Comparison of ENCODE assay signal across 10 cellular contexts in genomic region chr1:43532716-43533115, GRCh38. TPM values are rescaled to one million over a fixed set of nuclear protein-coding genes. Genes with fewer than 3 reads are reported as not detected.
DNase-seq lines count a peak whose midpoint lies in the region; ATAC-seq and TF ChIP-seq lines count a peak whose summit lies in the region.
"Had no signal": no experiment of that assay in that cellular context is flagged by ENCODE, and none has a peak within 500 bp of the region (broad histone marks: within the 10 kb centered on the region; RNA-seq: fewer than 3 reads in every experiment).

No MANE protein-coding gene starts in this region.

- peaks cover 2% of the 10 kb centered on the region for H3K36me3 Mint-ChIP-seq in T-helper 2 cell treated with Interferon-gamma antibody and Interleukin-4, amounts not matched to agents 5 μg/mL and 100 μg/mL, for 36 hours (ENCODE audit: low read depth)

- intact Hi-C loops in ascending aorta (cut with DNase I) = loop anchor here (5.0 to 10.0 kb wide), 3 partner anchors 175 to 502 kb away; partner anchors contain the start of genes CDC20, SLC6A9 and ST3GAL3
- intact Hi-C loops in lower lobe of right lung (cut with DNase I) = no loop called here
- intact Hi-C loops in adrenal gland (cut with DNase I) = loop anchor here in 1 of 2 donors (5.0 to 10.0 kb wide), 2 partner anchors 120 to 402 kb away; partner anchors contain the start of genes ARTN and KDM4A
- intact Hi-C loops in right cardiac atrium (cut with DNase I) = loop anchor here in 1 of 4 donors (10.0 kb wide), 1 partner anchor 112 kb away; no protein-coding TSS in a partner anchor

- H3K27me3 Mint-ChIP-seq in T-helper 2 cell treated with Interferon-gamma antibody and Interleukin-4, amounts not matched to agents 5 μg/mL and 100 μg/mL, for 36 hours (ENCODE audit: low read depth) = peaks cover 45% of the 10 kb centered on the region

- TF ChIP-seq POLR2A in adrenal gland (IDR thresholded peaks at IDR 0.05) = no peak

- peak overlapping the region; percentile 62 to 77 for H3K27ac ChIP-seq in ascending aorta
- peak overlapping the region; percentile 56 for H3K27ac ChIP-seq in lower lobe of right lung
- H3K27ac ChIP-seq in substantia nigra (ENCODE audit: low read depth, low read length, poor library complexity, severe bottlenecking) = peak overlapping the region; percentile 62
- no peak overlapping the region for H3K27ac ChIP-seq in adrenal gland
- no peak overlapping the region for H3K27ac ChIP-seq in right cardiac atrium (ENCODE audit: low read length)
- H3K27ac ChIP-seq: cardiac muscle cell had no signal

- H3K36me3 ChIP-seq in ascending aorta = no peaks in the 10 kb centered on the region
- no peaks in the 10 kb centered on the region for H3K36me3 ChIP-seq in lower lobe of right lung
- no peaks in the 10 kb centered on the region for H3K36me3 ChIP-seq in adrenal gland (replicated peaks in 1 of 2)
- H3K36me3 ChIP-seq: cardiac muscle cell had no signal

- H3K27ac Mint-ChIP-seq in T-helper 2 cell treated with Interferon-gamma antibody and Interleukin-4, amounts not matched to agents 5 μg/mL and 100 μg/mL, for 36 hours = no peak overlapping the region

- peaks cover 3 to 9% of the 10 kb centered on the region in 2 donors for H3K4me1 ChIP-seq in ascending aorta
- H3K4me1 ChIP-seq in lower lobe of right lung = peaks cover 38% of the 10 kb centered on the region
- H3K4me1 ChIP-seq in adrenal gland (replicated peaks in 1 of 2) = peaks cover 0 to 6% of the 10 kb centered on the region in 2 donors
- no peaks in the 10 kb centered on the region for H3K4me1 ChIP-seq in right cardiac atrium (ENCODE audit: control insufficient read depth, insufficient read depth, low read length)

- H3K4me3 ChIP-seq in ascending aorta (no peak overlapping the region), lower lobe of right lung (peak overlapping the region; percentile 71), adrenal gland (no peak overlapping the region), right cardiac atrium (ENCODE audit: low read length) (no peak overlapping the region)

- no peak for DNase-seq in T-helper 2 cell treated with Interferon-gamma antibody and Interleukin-4, amounts not matched to agents 5 μg/mL and 100 μg/mL, for 36 hours (ENCODE audit: low spot score)
- DNase-seq in T-helper 2 cell (no peak), ascending aorta (ENCODE audit: low spot score in 2 of 2) (no peak), lower lobe of right lung (no peak), substantia nigra (lab: John Stamatoyannopoulos, UW) (no peak), SKM-1 treated with dmso at 0.1 percent for 144 hours (lab: John Stamatoyannopoulos, UW; ENCODE audit: unreplicated experiment) (no peak), adrenal gland (no peak), right cardiac atrium (no peak)
- DNase-seq: NCI-H2227 treated with DMSO at 0.1 percent for 48 hours had no signal

- no peak for TF ChIP-seq CTCF in ascending aorta (IDR thresholded peaks at IDR 0.05)
- TF ChIP-seq CTCF in lower lobe of right lung (IDR thresholded peaks at IDR 0.05) = no peak
- TF ChIP-seq CTCF in adrenal gland (IDR thresholded peaks at IDR 0.05) = no peak

- H3K4me1 Mint-ChIP-seq in T-helper 2 cell treated with Interferon-gamma antibody and Interleukin-4, amounts not matched to agents 5 μg/mL and 100 μg/mL, for 36 hours (ENCODE audit: low read depth) = peaks cover 10% of the 10 kb centered on the region

- H3K9me3 ChIP-seq in ascending aorta = no peaks in the 10 kb centered on the region
- H3K9me3 ChIP-seq in lower lobe of right lung = no peaks in the 10 kb centered on the region
- no peaks in the 10 kb centered on the region for H3K9me3 ChIP-seq in adrenal gland (replicated peaks in 1 of 3)
- H3K9me3 ChIP-seq in right cardiac atrium (ENCODE audit: control insufficient read depth, low read length) = no peaks in the 10 kb centered on the region

- ATAC-seq in lower lobe of right lung (no peak), right cardiac atrium (no peak)

- H3K27me3 ChIP-seq in ascending aorta (no peaks in the 10 kb centered on the region), lower lobe of right lung (ENCODE audit: low read depth) (no peaks in the 10 kb centered on the region), adrenal gland (no peaks in the 10 kb centered on the region), right cardiac atrium (ENCODE audit: control insufficient read depth, insufficient read depth) (no peaks in the 10 kb centered on the region)
- H3K27me3 ChIP-seq: cardiac muscle cell had no signal

- H3K4me3 Mint-ChIP-seq in T-helper 2 cell treated with Interferon-gamma antibody and Interleukin-4, amounts not matched to agents 5 μg/mL and 100 μg/mL, for 36 hours = peak overlapping the region; percentile 88

- 87 to 95% (median 92%) methylated on average over 5 of the region's 5 CpGs for WGBS in adrenal gland, 4 donors
- 86% methylated on average over 5 of the region's 5 CpGs for WGBS in right cardiac atrium

- no peaks in the 10 kb centered on the region for H3K9me3 Mint-ChIP-seq in T-helper 2 cell treated with Interferon-gamma antibody and Interleukin-4, amounts not matched to agents 5 μg/mL and 100 μg/mL, for 36 hours

RNA-seq across cellular contexts. Expression of gene PTPRF, which starts 2.0 kb away (rescaled TPM):
- 43.6 TPM for total RNA-seq in ascending aorta
- total RNA-seq in lower lobe of right lung = 176 TPM
- total RNA-seq in adrenal gland = 10 to 100 TPM; 15.0 to 92.0 (median 43.0) TPM
- 10 to 100 TPM; 10.5 to 21.0 (median 19.9) TPM for polyA plus RNA-seq in adrenal gland
- 10 to 100 TPM; 11.1 to 19.7 (median 12.7) TPM for total RNA-seq in right cardiac atrium
- 5.1 TPM for polyA plus RNA-seq in right cardiac atrium

Comparison
In these comparisons a context has a peak if more than half of its experiments do, and no peak if none do; other contexts are left out.
1. H3K27ac ChIP-seq: peak in ascending aorta (2 of 2), lower lobe of right lung (single experiment) and substantia nigra (single experiment); none in adrenal gland (0 of 5) and right cardiac atrium (single experiment).